5 cellular contexts compared by ENCODE assay signal in genomic region chr16:74420612-74421501, GRCh38. TPM values are rescaled to one million over a fixed set of nuclear protein-coding genes. Genes with fewer than 3 reads are reported as not detected.
"Had no signal": no experiment of that assay in that cellular context is flagged by ENCODE, and none has a peak within 500 bp of the region (broad histone marks: within the 10 kb centered on the region; RNA-seq: fewer than 3 reads in every experiment).

TSS of gene CLEC18B (minus strand) at chr16:74421478. CDS start at chr16:74421270, 208 bp downstream.

RNA-seq across cellular contexts. Expression of gene CLEC18B, which starts in this region (rescaled TPM):
- total RNA-seq: ascending aorta, dermis blood vessel endothelial cell, fibroblast of villous mesenchyme, left ventricle myocardium superior, upper lobe of right lung had no signal
